8 cellular contexts compared by ENCODE assay signal in genomic region chr20:54199721-54200176, GRCh38. TPM values are rescaled to one million over a fixed set of nuclear protein-coding genes. Genes with fewer than 3 reads are reported as not detected.
DNase-seq lines count a peak whose midpoint lies in the region; ATAC-seq, FAIRE-seq and TF ChIP-seq lines count a peak whose summit lies in the region.

No MANE protein-coding gene starts in this region.

- TF ChIP-seq CTCF in fibroblast of lung (conservative IDR thresholded peaks at IDR 0.05 in 1 of 2, IDR thresholded peaks at IDR 0.05 in 1 of 2; ENCODE audit: low read depth in 1 of 2, low read length in 2 of 2) (peak; percentile 92 to 94), neural cell (IDR thresholded peaks at IDR 0.05; ENCODE audit: poor library complexity, severe bottlenecking) (peak; percentile 86)

- peak; percentile 66 for FAIRE-seq in RCC 7860 (lab: Jason Lieb, UNC)

- H3F3A ChIP-seq in neural cell (ENCODE audit: insufficient read depth, low read length, poor library complexity, severe bottlenecking), result no peaks in the 10 kb centered on the region

- no peaks in the 10 kb centered on the region for H3K27me3 ChIP-seq in fibroblast of lung (ENCODE audit: control insufficient read depth, insufficient read depth, low read length)
- H3K27me3 ChIP-seq in neural cell (ENCODE audit: insufficient read depth, low read depth, low read length), result no peaks in the 10 kb centered on the region

- H2AFZ ChIP-seq in fibroblast of lung (ENCODE audit: low read length), result no peak overlapping the region
- H2AFZ ChIP-seq in neural cell (ENCODE audit: low read depth, low read length), result no peak overlapping the region

- H3K79me2 ChIP-seq in fibroblast of lung (ENCODE audit: control insufficient read depth, insufficient read depth, low read length) (no peaks in the 10 kb centered on the region), neural cell (replicated peaks; ENCODE audit: insufficient read depth, low read length) (no peaks in the 10 kb centered on the region)

- no peaks in the 10 kb centered on the region for H3K4me1 Mint-ChIP-seq in activated T-cell treated with anti-CD3 and anti-CD28 coated beads, Interleukin-2, amount 50 U/mL, for 4 hours (ENCODE audit: low read depth)

- H3K27me3 Mint-ChIP-seq in activated T-cell treated with anti-CD3 and anti-CD28 coated beads, Interleukin-2, amount 50 U/mL, for 4 hours (ENCODE audit: low read depth), result no peaks in the 10 kb centered on the region

- TF ChIP-seq EP300 in Ishikawa (IDR thresholded peaks at IDR 0.05; ENCODE audit: borderline replicate concordance), result no peak
- no peak for TF ChIP-seq EP300 in neural cell (conservative IDR thresholded peaks at IDR 0.05; ENCODE audit: poor library complexity, severe bottlenecking)

- H3K36me3 Mint-ChIP-seq in activated T-cell treated with anti-CD3 and anti-CD28 coated beads, Interleukin-2, amount 50 U/mL, for 4 hours (ENCODE audit: insufficient read depth), result no peaks in the 10 kb centered on the region

- no peak overlapping the region for H3K4me3 Mint-ChIP-seq in activated T-cell treated with anti-CD3 and anti-CD28 coated beads, Interleukin-2, amount 50 U/mL, for 4 hours

- H4K20me1 ChIP-seq in fibroblast of lung (ENCODE audit: control insufficient read depth, extremely low read depth, insufficient read depth, low read length), result no peaks in the 10 kb centered on the region
- H4K20me1 ChIP-seq in neural cell (ENCODE audit: insufficient read depth), result no peaks in the 10 kb centered on the region

- H3K9me3 Mint-ChIP-seq in activated T-cell treated with anti-CD3 and anti-CD28 coated beads, Interleukin-2, amount 50 U/mL, for 4 hours, result no peaks in the 10 kb centered on the region

- H3K9me3 ChIP-seq in fibroblast of lung (ENCODE audit: control insufficient read depth, insufficient read depth, low read depth, low read length), result no peaks in the 10 kb centered on the region
- H3K9me3 ChIP-seq in neural cell (ENCODE audit: low read length), result no peaks in the 10 kb centered on the region

- H3K4me1 ChIP-seq in fibroblast of lung (ENCODE audit: control insufficient read depth, extremely low read depth, insufficient read depth, low read length), result no peaks in the 10 kb centered on the region

- H3K36me3 ChIP-seq in fibroblast of lung (ENCODE audit: control insufficient read depth, insufficient read depth, low read length) (no peaks in the 10 kb centered on the region), neural cell (ENCODE audit: insufficient read depth, low read length) (no peaks in the 10 kb centered on the region)

- H3K9ac ChIP-seq in fibroblast of lung (ENCODE audit: insufficient read depth, low read length) (no peak overlapping the region), neural cell (ENCODE audit: low read length) (no peak overlapping the region)

- peak; percentile 41 to 53 for ATAC-seq in activated T-cell treated with anti-CD3 and anti-CD28 coated beads, Interleukin-2, amount 50 U/mL, for 4 hours

- H3K4me2 ChIP-seq in fibroblast of lung (ENCODE audit: extremely low read depth, insufficient read depth, low read length) (no peak overlapping the region), neural cell (ENCODE audit: low read length) (no peak overlapping the region)

- H3K9me2 ChIP-seq in neural cell (ENCODE audit: insufficient read depth, low read length), result no peaks in the 10 kb centered on the region

- peak; percentile 22 for DNase-seq in NCI-H1436 (lab: John Stamatoyannopoulos, UW)
- DNase-seq in NCI-H1436 treated with DMSO at 0.1 percent for 48 hours (lab: John Stamatoyannopoulos, UW), result no peak
- DNase-seq in RCC 7860 (ENCODE audit: low spot score), result peak; percentile 49
- peak; percentile 61 for DNase-seq in activated T-cell treated with anti-CD3 and anti-CD28 coated beads, Interleukin-2, amount 50 U/mL, for 4 hours
- peak; percentile 56 to 80 for DNase-seq in fibroblast of lung (ENCODE audit: low read depth in 2 of 2)
- DNase-seq in superior temporal gyrus (ENCODE audit: extremely low spot score), result peak; percentile 94

- TF ChIP-seq RAD21 in Ishikawa (IDR thresholded peaks at IDR 0.05; ENCODE audit: low read depth) (peak; percentile 92), neural cell (conservative IDR thresholded peaks at IDR 0.05) (peak; percentile 90)

- H3K4me3 ChIP-seq in fibroblast of lung (replicated peaks in 1 of 4; ENCODE audit: control extremely low read depth in 1 of 4, insufficient read depth in 1 of 4, low read depth in 3 of 4, low read length in 4 of 4) (no peak overlapping the region), neural cell (ENCODE audit: low read length) (no peak overlapping the region)

- H3K27ac ChIP-seq in fibroblast of lung (ENCODE audit: insufficient read depth, low read length) (no peak overlapping the region), neural cell (ENCODE audit: low read length) (no peak overlapping the region)

TF ChIP-seq in Ishikawa, 13 proteins besides CTCF, POLR2A, EP300 and RAD21:
- TF ChIP-seq TEAD4 (IDR thresholded peaks at IDR 0.05), result no peak
- TF ChIP-seq YY1 (IDR thresholded peaks at IDR 0.05; ENCODE audit: low read depth), result no peak
- TF ChIP-seq, protein P1, sequence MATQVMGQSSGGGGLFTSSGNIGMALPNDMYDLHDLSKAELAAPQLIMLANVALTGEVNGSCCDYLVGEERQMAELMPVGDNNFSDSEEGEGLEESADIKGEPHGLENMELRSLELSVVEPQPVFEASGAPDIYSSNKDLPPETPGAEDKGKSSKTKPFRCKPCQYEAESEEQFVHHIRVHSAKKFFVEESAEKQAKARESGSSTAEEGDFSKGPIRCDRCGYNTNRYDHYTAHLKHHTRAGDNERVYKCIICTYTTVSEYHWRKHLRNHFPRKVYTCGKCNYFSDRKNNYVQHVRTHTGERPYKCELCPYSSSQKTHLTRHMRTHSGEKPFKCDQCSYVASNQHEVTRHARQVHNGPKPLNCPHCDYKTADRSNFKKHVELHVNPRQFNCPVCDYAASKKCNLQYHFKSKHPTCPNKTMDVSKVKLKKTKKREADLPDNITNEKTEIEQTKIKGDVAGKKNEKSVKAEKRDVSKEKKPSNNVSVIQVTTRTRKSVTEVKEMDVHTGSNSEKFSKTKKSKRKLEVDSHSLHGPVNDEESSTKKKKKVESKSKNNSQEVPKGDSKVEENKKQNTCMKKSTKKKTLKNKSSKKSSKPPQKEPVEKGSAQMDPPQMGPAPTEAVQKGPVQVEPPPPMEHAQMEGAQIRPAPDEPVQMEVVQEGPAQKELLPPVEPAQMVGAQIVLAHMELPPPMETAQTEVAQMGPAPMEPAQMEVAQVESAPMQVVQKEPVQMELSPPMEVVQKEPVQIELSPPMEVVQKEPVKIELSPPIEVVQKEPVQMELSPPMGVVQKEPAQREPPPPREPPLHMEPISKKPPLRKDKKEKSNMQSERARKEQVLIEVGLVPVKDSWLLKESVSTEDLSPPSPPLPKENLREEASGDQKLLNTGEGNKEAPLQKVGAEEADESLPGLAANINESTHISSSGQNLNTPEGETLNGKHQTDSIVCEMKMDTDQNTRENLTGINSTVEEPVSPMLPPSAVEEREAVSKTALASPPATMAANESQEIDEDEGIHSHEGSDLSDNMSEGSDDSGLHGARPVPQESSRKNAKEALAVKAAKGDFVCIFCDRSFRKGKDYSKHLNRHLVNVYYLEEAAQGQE (IDR thresholded peaks at IDR 0.05; ENCODE audit: low read depth), result no peak
- TF ChIP-seq NFIC (IDR thresholded peaks at IDR 0.05), result no peak
- TF ChIP-seq FOXM1 (IDR thresholded peaks at IDR 0.05; ENCODE audit: borderline replicate concordance, low read depth), result no peak

TF ChIP-seq in neural cell, 6 proteins besides CTCF, POLR2A, EP300 and RAD21:
- TF ChIP-seq TAF1 (IDR thresholded peaks at IDR 0.05; ENCODE audit: low read depth), result no peak
- peak; percentile 91 for TF ChIP-seq SMC3 (conservative IDR thresholded peaks at IDR 0.05; ENCODE audit: poor library complexity)
TF ChIP-seq in neural cell: peak in this region for 1.

RNA-seq across cellular contexts. Expression of gene PFDN4, which starts 8.1 kb away (rescaled TPM):
- 10 to 100 TPM; 69.5 to 79.9 (median 78.9) TPM for total RNA-seq in activated T-cell treated with anti-CD3 and anti-CD28 coated beads, Interleukin-2, amount 50 U/mL, for 4 hours
- 86.7 and 148 TPM in 2 replicates for total RNA-seq in fibroblast of lung
- polyA plus RNA-seq in fibroblast of lung (59.7 and 87.0 TPM in 2 replicates), neural cell (350 and 512 TPM in 2 replicates)
- 38.7 and 68.6 TPM in 2 replicates for polyA plus RNA-seq in fibroblast of lung (2012)
- polyA minus RNA-seq in fibroblast of lung (ENCODE audit: low replicate concordance) (0.19 TPM in 1 of 2 replicates, not detected in the other), neural cell (156 and 175 TPM in 2 replicates)

RNA-seq across cellular contexts. Expression of gene CYP24A1, which starts 26.0 kb away (rescaled TPM):
- not detected for total RNA-seq in activated T-cell treated with anti-CD3 and anti-CD28 coated beads, Interleukin-2, amount 50 U/mL, for 4 hours
- total RNA-seq in fibroblast of lung, result 0.26 TPM in 1 of 2 replicates, not detected in the other
- polyA plus RNA-seq in fibroblast of lung (not detected in 2 replicates), neural cell (0.12 TPM in 1 of 2 replicates, not detected in the other)
- not detected in 2 replicates for polyA plus RNA-seq in fibroblast of lung (2012)
- polyA minus RNA-seq in fibroblast of lung (ENCODE audit: low replicate concordance) (not detected in 2 replicates), neural cell (not detected in 2 replicates)
